In genomic region chr5:74241751-74242140, GRCh38 we compare ENCODE assay signal across 16 cellular contexts.
DNase-seq lines count a peak whose midpoint lies in the region; ATAC-seq and TF ChIP-seq lines count a peak whose summit lies in the region.
"Had no signal": no experiment of that assay in that cellular context is flagged by ENCODE, and none has a peak within 500 bp of the region (broad histone marks: within the 10 kb centered on the region; RNA-seq: fewer than 3 reads in every experiment).

No MANE protein-coding gene starts in this region.

- H3K36me3 Mint-ChIP-seq in Calu3 (ENCODE audit: insufficient read depth, unreplicated experiment) = no peaks in the 10 kb centered on the region
- H3K36me3 Mint-ChIP-seq: activated CD8-positive, alpha-beta memory T cell treated with anti-CD3 and anti-CD28 coated beads, Interleukin-2, amount 10 ng/mL, durations not matched to agents 7 days and 5 days; activated naive CD8-positive, alpha-beta T cell treated with anti-CD3 and anti-CD28 coated beads, Interleukin-2, amount 10 ng/mL, durations not matched to agents 7 days and 5 days had no signal

- no peaks in the 10 kb centered on the region for H3K36me3 ChIP-seq in KMS-11 (ENCODE audit: insufficient read depth)
- H3K36me3 ChIP-seq in lower lobe of right lung = no peaks in the 10 kb centered on the region

- H3K9ac ChIP-seq in KMS-11 = no peak overlapping the region

- no TSS peak for BruUV-seq in Calu3 (replicated peaks; lab: Mats Ljungman, UMichigan)

- H2AFZ ChIP-seq in KMS-11 (ENCODE audit: low read depth) = peak overlapping the region; percentile 9; the same call in 1 of the 2 replicates

- H3K9me3 ChIP-seq in lower lobe of right lung = no peaks in the 10 kb centered on the region

- no peaks in the 10 kb centered on the region for H3K27me3 Mint-ChIP-seq in Calu3 (ENCODE audit: unreplicated experiment)

- intact Hi-C loops in Calu3 (cut with micrococcal nuclease; ENCODE audit: unreplicated experiment) = loop anchor here (5.0 kb wide), 1 partner anchor 401 kb away; the partner anchor contains the start of gene ENC1
- intact Hi-C loops in lower lobe of right lung (cut with DNase I) = no loop called here

- no peak overlapping the region for H3K4me3 ChIP-seq in KMS-11 (IDR thresholded peaks at IDR 0.05; ENCODE audit: insufficient read depth, low read depth, low read length)
- no peak overlapping the region for H3K4me3 ChIP-seq in lower lobe of right lung

- DNase-seq in Calu3 = peak; percentile 84
- DNase-seq in astrocyte of the hippocampus (ENCODE audit: low read depth, low spot score) = peak; percentile 69
- DNase-seq in lower lobe of right lung = no peak
- DNase-seq in anterior cingulate cortex (lab: John Stamatoyannopoulos, UW) = no peak
- no peak for DNase-seq in NCI-H446 treated with DMSO at 0.1 percent for 48 hours (lab: John Stamatoyannopoulos, UW)
- no peak for DNase-seq in nucleus accumbens (lab: John Stamatoyannopoulos, UW)
- DNase-seq: activated CD8-positive, alpha-beta memory T cell treated with anti-CD3 and anti-CD28 coated beads, Interleukin-2, amount 10 ng/mL, durations not matched to agents 7 days and 5 days; activated naive CD8-positive, alpha-beta T cell treated with anti-CD3 and anti-CD28 coated beads, Interleukin-2, amount 10 ng/mL, durations not matched to agents 7 days and 5 days; foreskin melanocyte; left cardiac atrium; NCI-H187 treated with DMSO at 0.1 percent for 48 hours; occipital lobe; stimulated activated CD4-positive, alpha-beta T cell treated with anti-CD3 and anti-CD28 coated beads, Interleukin-15, amount 100 ng/mL, for 24 hours; T1000 had no signal

- peaks cover 2% of the 10 kb centered on the region for H3K9me3 Mint-ChIP-seq in Calu3 (ENCODE audit: low read depth, unreplicated experiment)
- H3K9me3 Mint-ChIP-seq: activated naive CD8-positive, alpha-beta T cell treated with anti-CD3 and anti-CD28 coated beads, Interleukin-2, amount 10 ng/mL, durations not matched to agents 7 days and 5 days had no signal

- H3K4me3 Mint-ChIP-seq in Calu3 (ENCODE audit: low read depth, unreplicated experiment) = peak overlapping the region; percentile 5
- H3K4me3 Mint-ChIP-seq: activated CD8-positive, alpha-beta memory T cell treated with anti-CD3 and anti-CD28 coated beads, Interleukin-2, amount 10 ng/mL, durations not matched to agents 7 days and 5 days; activated naive CD8-positive, alpha-beta T cell treated with anti-CD3 and anti-CD28 coated beads, Interleukin-2, amount 10 ng/mL, durations not matched to agents 7 days and 5 days had no signal

- peak overlapping the region; percentile 43; the same call in 1 of the 2 replicates for H3K4me2 ChIP-seq in KMS-11

- H3K27ac ChIP-seq in KMS-11 = no peak overlapping the region
- H3K27ac ChIP-seq in lower lobe of right lung = no peak overlapping the region

- H3K27ac Mint-ChIP-seq in Calu3 (ENCODE audit: unreplicated experiment) = peak overlapping the region; percentile 73
- H3K27ac Mint-ChIP-seq: activated CD8-positive, alpha-beta memory T cell treated with anti-CD3 and anti-CD28 coated beads, Interleukin-2, amount 10 ng/mL, durations not matched to agents 7 days and 5 days; activated naive CD8-positive, alpha-beta T cell treated with anti-CD3 and anti-CD28 coated beads, Interleukin-2, amount 10 ng/mL, durations not matched to agents 7 days and 5 days had no signal

- no peaks in the 10 kb centered on the region for H3K27me3 ChIP-seq in KMS-11 (ENCODE audit: insufficient read depth, low read depth)
- no peaks in the 10 kb centered on the region for H3K27me3 ChIP-seq in lower lobe of right lung (ENCODE audit: low read depth)

- H4K20me1 ChIP-seq in KMS-11 (ENCODE audit: insufficient read depth) = no peaks in the 10 kb centered on the region

- H3K79me2 ChIP-seq in KMS-11 (ENCODE audit: insufficient read depth, low read depth) = no peaks in the 10 kb centered on the region

- TF ChIP-seq CTCF in Calu3 (IDR thresholded peaks at IDR 0.05; ENCODE audit: unreplicated experiment) (no peak), KMS-11 (conservative IDR thresholded peaks at IDR 0.05; ENCODE audit: low read depth, low read length) (no peak), lower lobe of right lung (IDR thresholded peaks at IDR 0.05) (no peak)

- peaks cover 46% of the 10 kb centered on the region for H3K4me1 Mint-ChIP-seq in Calu3 (ENCODE audit: low read depth, unreplicated experiment)
- H3K4me1 Mint-ChIP-seq: activated naive CD8-positive, alpha-beta T cell treated with anti-CD3 and anti-CD28 coated beads, Interleukin-2, amount 10 ng/mL, durations not matched to agents 7 days and 5 days had no signal

- CTCF ChIA-PET in Calu3 (lab: Charles Lee) = interaction anchor here (0.7 to 0.9 kb wide), 2 partner anchors 29 to 743 kb away, joined by 3 to 4 read pairs; no protein-coding TSS in a partner anchor

- H3K4me1 ChIP-seq in KMS-11 (ENCODE audit: low read depth, poor library complexity, severe bottlenecking) = peaks cover 24% of the 10 kb centered on the region
- peaks cover 13% of the 10 kb centered on the region for H3K4me1 ChIP-seq in lower lobe of right lung

- ATAC-seq in lower lobe of right lung (peak; percentile 35 to 63), GM19324 (IDR thresholded peaks at IDR 0.05; ENCODE audit: low FRiP score, unreplicated experiment) (no peak)
- ATAC-seq: activated CD8-positive, alpha-beta memory T cell treated with anti-CD3 and anti-CD28 coated beads, Interleukin-2, amount 10 ng/mL, durations not matched to agents 7 days and 5 days had no signal

Comparison
In these comparisons a context has a peak if more than half of its experiments do, and no peak if none do; other contexts are left out.
1. DNase-seq: peak in Calu3 (single experiment) and astrocyte of the hippocampus (single experiment); none in lower lobe of right lung (single experiment), anterior cingulate cortex (0 of 58), NCI-H446 treated with DMSO at 0.1 percent for 48 hours (single experiment) and nucleus accumbens (0 of 56).